Comparison of ENCODE assay signal across 1 cellular context in the genomic region with DNA sequence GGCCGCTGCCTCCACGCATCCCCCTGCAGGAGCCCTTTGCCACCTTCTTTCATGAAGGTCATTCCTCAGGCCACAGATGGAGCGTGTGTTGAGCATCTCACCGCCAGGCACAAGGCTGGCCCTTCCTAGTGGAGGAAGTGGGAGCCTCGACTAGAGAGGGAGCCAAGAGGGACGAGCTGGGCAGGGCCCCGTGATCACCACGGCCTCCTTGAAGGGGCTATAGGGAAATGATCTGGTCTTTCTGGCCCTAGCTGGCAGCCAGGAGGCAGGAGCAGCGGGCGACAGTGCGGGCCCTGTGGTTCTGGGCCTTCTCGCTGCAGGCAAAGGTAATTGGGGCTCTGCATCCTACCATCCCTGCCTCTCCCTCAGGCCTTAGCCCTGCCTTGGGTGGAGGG.
TF ChIP-seq lines count a peak whose summit lies in the region.

No MANE protein-coding gene starts in this region.

TF ChIP-seq in K562, 482 proteins besides CTCF, POLR2A, EP300 and RAD21:
- TF ChIP-seq ZFX (CRISPR knock-in tag; IDR thresholded peaks at IDR 0.05) (0 out of 2 replicates have a peak, but pooled peaks have one; percentile 14), ARID1B (IDR thresholded peaks at IDR 0.05) (no peak)
